ENCODE assay signal across 10 cellular contexts in genomic region chr11:70503878-70504240, GRCh38.
A peak's percentile ranks its signal among the peaks of the same experiment; 100 is the strongest.
DNase-seq lines count a peak whose midpoint lies in the region; FAIRE-seq and TF ChIP-seq lines count a peak whose summit lies in the region.
"Had no signal": no experiment of that assay in that cellular context is flagged by ENCODE, and none has a peak within 500 bp of the region (broad histone marks: within the 10 kb centered on the region; RNA-seq: fewer than 3 reads in every experiment).

No MANE protein-coding gene starts in this region.

- no peak overlapping the region for H2BK120ac ChIP-seq in trophoblast cell (ENCODE audit: insufficient read depth, low read length, poor library complexity)

- no peak overlapping the region for H3K14ac ChIP-seq in trophoblast cell (ENCODE audit: low read length)

- no peak for FAIRE-seq in GM19239 (lab: Jason Lieb, UNC)

- WGBS in sigmoid colon, 2 donors, result 26 to 72% methylated on average over 7 of the region's 7 CpGs
- no CpG with 5 or more reads among the region's 7 CpGs for WGBS in trophoblast cell (ENCODE audit: extremely low coverage, insufficient coverage, insufficient read length)

- H3K9ac ChIP-seq in trophoblast cell (ENCODE audit: low read length), result no peak overlapping the region

- H3K27ac ChIP-seq in sigmoid colon, result no peak overlapping the region
- H3K27ac ChIP-seq in trophoblast cell (ENCODE audit: low read depth, low read length), result no peak overlapping the region
- H3K27ac ChIP-seq: adrenal gland had no signal

- H3K9me3 ChIP-seq in sigmoid colon (no peaks in the 10 kb centered on the region), trophoblast cell (ENCODE audit: insufficient read depth, low read depth, low read length) (peaks cover 2% of the 10 kb centered on the region)
- H3K9me3 ChIP-seq: adrenal gland had no signal

- no peak overlapping the region for H2AK5ac ChIP-seq in trophoblast cell (ENCODE audit: low read length)

- no peak overlapping the region for H2AFZ ChIP-seq in trophoblast cell (ENCODE audit: insufficient read depth, low read length, poor library complexity)

- H4K91ac ChIP-seq in trophoblast cell (ENCODE audit: low read depth, low read length), result no peak overlapping the region

- in situ Hi-C loops in astrocyte of the spinal cord (cut with HindIII; ENCODE audit: low sequenced_read_pairs), result no loop called here

- H3K79me1 ChIP-seq in trophoblast cell (ENCODE audit: low read length), result no peaks in the 10 kb centered on the region

- peak; percentile 44 for DNase-seq in DMS53 (lab: John Stamatoyannopoulos, UW)
- DNase-seq in DMS53 treated with DMSO at 0.1 percent for 48 hours (lab: John Stamatoyannopoulos, UW; ENCODE audit: unreplicated experiment), result no peak
- peak; percentile 85 for DNase-seq in NCI-H2107 (lab: John Stamatoyannopoulos, UW)
- DNase-seq in astrocyte of the spinal cord (ENCODE audit: low read depth, low spot score), result no peak
- peak; percentile 30 for DNase-seq in sigmoid colon
- DNase-seq in GM19239 (ENCODE audit: insufficient read length, low spot score), result no peak
- no peak for DNase-seq in trophoblast cell
- no peak for DNase-seq in stimulated activated naive CD4-positive, alpha-beta T cell treated with Interleukin-2 at 50 U/mL for 16 hours (lab: John Stamatoyannopoulos, UW)
- DNase-seq: adrenal gland; naive thymus-derived CD8-positive, alpha-beta T cell had no signal

- no peak overlapping the region for H3K4ac ChIP-seq in trophoblast cell (ENCODE audit: low read depth, low read length)

- intact Hi-C loops in sigmoid colon (cut with DNase I), result no loop called here

- peak; percentile 38 for TF ChIP-seq CTCF in astrocyte of the spinal cord (IDR thresholded peaks at IDR 0.05; ENCODE audit: low read depth, low read length)
- no peak for TF ChIP-seq CTCF in sigmoid colon (IDR thresholded peaks at IDR 0.05)

- H2BK5ac ChIP-seq in trophoblast cell (ENCODE audit: low read depth, low read length, poor library complexity), result no peak overlapping the region

- H3K4me1 ChIP-seq in sigmoid colon (no peaks in the 10 kb centered on the region), trophoblast cell (ENCODE audit: control insufficient read depth in 1 of 2, insufficient read depth in 2 of 2, low read length in 2 of 2) (peaks cover 0 to 11% of the 10 kb centered on the region in 2 experiments)
- H3K4me1 ChIP-seq: adrenal gland had no signal

- H3K27me3 ChIP-seq in sigmoid colon (no peaks in the 10 kb centered on the region), trophoblast cell (ENCODE audit: insufficient read depth, low read length) (no peaks in the 10 kb centered on the region)
- H3K27me3 ChIP-seq: adrenal gland had no signal

- H2BK12ac ChIP-seq in trophoblast cell (ENCODE audit: low read length), result no peak overlapping the region

- H3K79me2 ChIP-seq in trophoblast cell (ENCODE audit: control insufficient read depth, insufficient read depth, low read length, poor library complexity), result no peaks in the 10 kb centered on the region

- no peak overlapping the region for H3K18ac ChIP-seq in trophoblast cell (ENCODE audit: low read length)

- H3K4me3 ChIP-seq in astrocyte of the spinal cord (ENCODE audit: low read depth, low read length), result no peak overlapping the region
- no peak overlapping the region for H3K4me3 ChIP-seq in sigmoid colon
- no peak overlapping the region for H3K4me3 ChIP-seq in trophoblast cell (ENCODE audit: low read depth, low read length)
- H3K4me3 ChIP-seq: adrenal gland had no signal

- no peak for TF ChIP-seq EP300 in sigmoid colon (IDR thresholded peaks at IDR 0.05)

- H3K4me2 ChIP-seq in trophoblast cell (ENCODE audit: low read length), result no peak overlapping the region

- H3K23ac ChIP-seq in trophoblast cell (ENCODE audit: low read length), result no peak overlapping the region

- no peak overlapping the region for H4K12ac ChIP-seq in trophoblast cell (ENCODE audit: low read depth, low read length)

- no peak overlapping the region for H4K8ac ChIP-seq in trophoblast cell (ENCODE audit: low read depth, low read length)

- no peak for TF ChIP-seq POLR2A in sigmoid colon (IDR thresholded peaks at IDR 0.05)

- H3K36me3 ChIP-seq in sigmoid colon (no peaks in the 10 kb centered on the region), trophoblast cell (ENCODE audit: control insufficient read depth in 1 of 2, insufficient read depth in 2 of 2, low read length in 2 of 2) (no peaks in the 10 kb centered on the region)
- H3K36me3 ChIP-seq: adrenal gland had no signal

Comparison
In these comparisons a context has a peak if more than half of its experiments do, and no peak if none do; other contexts are left out.
1. DNase-seq: peak in DMS53 (single experiment), NCI-H2107 (single experiment) and sigmoid colon (single experiment); none in DMS53 treated with DMSO at 0.1 percent for 48 hours (single experiment), astrocyte of the spinal cord (single experiment), GM19239 (single experiment), trophoblast cell (0 of 2) and stimulated activated naive CD4-positive, alpha-beta T cell treated with Interleukin-2 at 50 U/mL for 16 hours (single experiment).